ENCODE assay signal across 8 cellular contexts in genomic region chr20:5222919-5223634, GRCh38.
A peak's percentile ranks its signal among the peaks of the same experiment; 100 is the strongest.
DNase-seq lines count a peak whose midpoint lies in the region; ATAC-seq and TF ChIP-seq lines count a peak whose summit lies in the region.

No MANE protein-coding gene starts in this region.

- H3K9me2 ChIP-seq in SU-DHL-6 (replicated peaks; ENCODE audit: insufficient read depth, low read length): no peaks in the 10 kb centered on the region

- H2AFZ ChIP-seq in SU-DHL-6 (ENCODE audit: low read depth, low read length, severe bottlenecking): no peak overlapping the region

- no peaks in the 10 kb centered on the region for H3K9me3 ChIP-seq in SU-DHL-6 (ENCODE audit: insufficient read depth, low read length)
- no peaks in the 10 kb centered on the region for H3K9me3 ChIP-seq in ascending aorta

- H3F3A ChIP-seq in SU-DHL-6 (ENCODE audit: insufficient read depth): no peaks in the 10 kb centered on the region

- DNase-seq in NOMO-1 treated with DMSO at 0.1 percent for 48 hours (lab: John Stamatoyannopoulos, UW; ENCODE audit: unreplicated experiment) (peak; percentile 52), NOMO-1 treated with dmso at 0.1 percent for 144 hours (lab: John Stamatoyannopoulos, UW; ENCODE audit: unreplicated experiment) (no peak), KG1 (lab: John Stamatoyannopoulos, UW) (peak; percentile 22), ascending aorta (ENCODE audit: low spot score in 2 of 2) (no peak), hypothalamus (lab: John Stamatoyannopoulos, UW) (peak in 28 of 51 donors; percentile 9 to 77 (median 51))
- DNase-seq in stimulated activated CD4-positive, alpha-beta T cell treated with anti-CD3 and anti-CD28 coated beads, Interleukin-12 subunit alpha, Interleukin-12 subunit beta, amount 100 ng/mL, for 24 hours (ENCODE audit: low read depth in 2 of 2): peak; percentile 13 to 48

- no peak for ATAC-seq in HG02571 (IDR thresholded peaks at IDR 0.05; ENCODE audit: unreplicated experiment)

- H4K20me1 ChIP-seq in SU-DHL-6 (ENCODE audit: low read depth, low read length): no peaks in the 10 kb centered on the region

- H3K27me3 ChIP-seq in SU-DHL-6 (ENCODE audit: low read length) (no peaks in the 10 kb centered on the region), ascending aorta (no peaks in the 10 kb centered on the region)

- no peaks in the 10 kb centered on the region for H3K4me1 ChIP-seq in ascending aorta

- no peak overlapping the region for H3K27ac ChIP-seq in SU-DHL-6 (ENCODE audit: low read depth, low read length)
- no peak overlapping the region for H3K27ac ChIP-seq in ascending aorta

- no peaks in the 10 kb centered on the region for H3K79me2 ChIP-seq in SU-DHL-6 (ENCODE audit: insufficient read depth, low read length)

- TF ChIP-seq CTCF in SU-DHL-6 (IDR thresholded peaks at IDR 0.05; ENCODE audit: insufficient read depth, low read length, poor library complexity, severe bottlenecking): peak; percentile 96
- peak; percentile 55 to 84 (median 77) for TF ChIP-seq CTCF in ascending aorta (IDR thresholded peaks at IDR 0.05)

- no peak overlapping the region for H3K4me2 ChIP-seq in SU-DHL-6 (ENCODE audit: low read depth, low read length, poor library complexity, severe bottlenecking)

- no peak overlapping the region for H3K9ac ChIP-seq in SU-DHL-6 (ENCODE audit: low read length)

- H3K4me3 ChIP-seq in SU-DHL-6 (ENCODE audit: insufficient read depth, low read length, poor library complexity, severe bottlenecking) (no peak overlapping the region), ascending aorta (no peak overlapping the region)

- no peaks in the 10 kb centered on the region for H3K36me3 ChIP-seq in SU-DHL-6 (ENCODE audit: low read length)
- peaks cover 0 to 3% of the 10 kb centered on the region in 2 donors for H3K36me3 ChIP-seq in ascending aorta

- intact Hi-C loops in ascending aorta (cut with DNase I): no loop called here

Comparison
In these comparisons a context has a peak if more than half of its experiments do, and no peak if none do; other contexts are left out.
1. DNase-seq: peak in NOMO-1 treated with DMSO at 0.1 percent for 48 hours (single experiment), KG1 (single experiment), hypothalamus (28 of 51) and stimulated activated CD4-positive, alpha-beta T cell treated with anti-CD3 and anti-CD28 coated beads, Interleukin-12 subunit alpha, Interleukin-12 subunit beta, amount 100 ng/mL, for 24 hours (2 of 2); none in NOMO-1 treated with dmso at 0.1 percent for 144 hours (single experiment) and ascending aorta (0 of 2).